In the genomic region with DNA sequence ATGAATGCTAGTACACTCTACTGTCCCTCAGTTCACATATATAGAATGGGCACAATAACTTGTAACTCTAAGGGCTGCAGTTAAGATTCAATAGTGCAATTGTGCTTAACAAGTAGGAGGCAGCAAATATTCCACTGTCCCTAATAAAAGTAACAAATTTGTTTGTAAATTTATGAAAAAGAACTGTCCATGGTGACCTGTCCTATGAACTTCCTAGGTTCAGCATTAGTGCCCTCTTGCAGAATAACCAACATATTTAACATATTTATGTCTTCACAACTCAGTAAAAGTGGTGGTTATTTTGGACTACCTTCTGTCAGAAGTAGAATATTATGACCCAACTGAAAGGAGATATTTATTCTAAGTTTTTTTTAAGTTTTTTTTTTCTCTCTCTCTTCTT, we compare ENCODE assay signal across 1 cellular context.
TF ChIP-seq lines count a peak whose summit lies in the region.

No MANE protein-coding gene starts in this region.

TF ChIP-seq in Ishikawa, 13 proteins besides CTCF, POLR2A, EP300 and RAD21 (continued from another document):
- TF ChIP-seq REST (IDR thresholded peaks at IDR 0.05; ENCODE audit: low read depth): peak; percentile 55; the same call in 1 of the 2 replicates
